ENCODE assay signal across 9 cellular contexts in genomic region chr7:6706666-6707407, GRCh38. TPM values are rescaled to one million over a fixed set of nuclear protein-coding genes. Genes with fewer than 3 reads are reported as not detected.
DNase-seq lines count a peak whose midpoint lies in the region; ATAC-seq, FAIRE-seq and TF ChIP-seq lines count a peak whose summit lies in the region.
"Had no signal": no experiment of that assay in that cellular context is flagged by ENCODE, and none has a peak within 500 bp of the region (broad histone marks: within the 10 kb centered on the region; RNA-seq: fewer than 3 reads in every experiment).

Gene ZNF12, minus strand, starts transcription at chr7:6706947. Its CDS starts 1,774 bp downstream, at chr7:6705173.

- H3K9me3 ChIP-seq in smooth muscle cell (replicated peaks; ENCODE audit: low read depth) = peaks cover 14% of the 10 kb centered on the region

- H3K27me3 ChIP-seq in bronchial epithelial cell (ENCODE audit: control insufficient read depth, insufficient read depth, low read length) = no peaks in the 10 kb centered on the region
- peaks cover 17% of the 10 kb centered on the region for H3K27me3 ChIP-seq in smooth muscle cell (ENCODE audit: low read depth)

- peaks cover 44% of the 10 kb centered on the region for H3K79me2 ChIP-seq in smooth muscle cell (ENCODE audit: low read depth)

- peaks cover 21% of the 10 kb centered on the region for H3K4me1 Mint-ChIP-seq in WTC11

- H3F3A ChIP-seq in smooth muscle cell (ENCODE audit: low read depth) = peaks cover 9% of the 10 kb centered on the region

- peak within 1 kb of the TSS; percentile 100 for H3K4me2 ChIP-seq in smooth muscle cell

- peaks cover 21% of the 10 kb centered on the region for H4K20me1 ChIP-seq in smooth muscle cell (ENCODE audit: low read depth)

- H3K4me1 ChIP-seq in smooth muscle cell (ENCODE audit: low read depth) = peaks cover 12% of the 10 kb centered on the region

- CTCF ChIA-PET in WTC11 (lab: Charles Lee) = no interaction called here

- ATAC-seq in GM19023 (IDR thresholded peaks at IDR 0.05; ENCODE audit: unreplicated experiment) (peak; percentile 93), HG03196 (IDR thresholded peaks at IDR 0.05; ENCODE audit: unreplicated experiment) (peak; percentile 92), WTC11 (peak; percentile 94)

- H3K27ac Mint-ChIP-seq in WTC11 = peak within 1 kb of the TSS; percentile 85

- H3K4me3 Mint-ChIP-seq in WTC11 = peak within 1 kb of the TSS; percentile 93

- TF ChIP-seq CTCF in AG09309 (IDR thresholded peaks at IDR 0.05; ENCODE audit: control insufficient read depth, insufficient read depth, low read depth, low read length, missing control alignments) = no peak
- TF ChIP-seq CTCF in WTC11 (IDR thresholded peaks at IDR 0.05) = no peak
- TF ChIP-seq CTCF in bronchial epithelial cell (IDR thresholded peaks at IDR 0.05; ENCODE audit: insufficient read depth, low read length, severe bottlenecking) = no peak
- TF ChIP-seq CTCF in smooth muscle cell (IDR thresholded peaks at IDR 0.05; ENCODE audit: borderline replicate concordance, insufficient read depth, poor library complexity, severe bottlenecking) = no peak

- peaks cover 31% of the 10 kb centered on the region for H3K9me3 Mint-ChIP-seq in WTC11

- H3K36me3 ChIP-seq in bronchial epithelial cell (ENCODE audit: control insufficient read depth, insufficient read depth, low read length) (peaks cover 9% of the 10 kb centered on the region), smooth muscle cell (ENCODE audit: low read depth) (peaks cover 24% of the 10 kb centered on the region)

- no peak for FAIRE-seq in bronchial epithelial cell (lab: Jason Lieb, UNC)
- FAIRE-seq: TTC549 had no signal

- H2AFZ ChIP-seq in smooth muscle cell (ENCODE audit: low read depth) = peak within 1 kb of the TSS; percentile 100

- peaks cover 28% of the 10 kb centered on the region for H3K36me3 Mint-ChIP-seq in WTC11

- H3K27ac ChIP-seq in smooth muscle cell (ENCODE audit: low read depth) = peak within 1 kb of the TSS; percentile 74

- H3K4me3 ChIP-seq in AG09309 (ENCODE audit: control insufficient read depth, low read depth, low read length) (peak within 1 kb of the TSS; percentile 89), bronchial epithelial cell (ENCODE audit: low read depth, low read length) (peak within 1 kb of the TSS; percentile 63), smooth muscle cell (peak within 1 kb of the TSS; percentile 84)

- 4% methylated on average over 58 of the region's 65 CpGs for WGBS in smooth muscle cell (ENCODE audit: low lambda C conversion rate)

- H3K9ac ChIP-seq in smooth muscle cell (ENCODE audit: low read depth) = peak within 1 kb of the TSS; percentile 96

- POLR2A ChIA-PET in WTC11 (lab: Charles Lee) = interaction anchor here (1.0 kb wide), 1 partner anchor 23 kb away, joined by 3 read pairs; no protein-coding TSS in a partner anchor

- peak; percentile 69 for DNase-seq in AG09309 (ENCODE audit: low read depth)
- DNase-seq in NCI-H226 = peak; percentile 96
- DNase-seq in WTC11 (ENCODE audit: low spot score) = peak; percentile 96
- DNase-seq in bronchial epithelial cell (ENCODE audit: low read depth) = peak; percentile 84
- DNase-seq in iPS-NIHi7 (ENCODE audit: extremely low spot score) = peak; percentile 99
- DNase-seq in smooth muscle cell (lab: John Stamatoyannopoulos, UW; ENCODE audit: unreplicated experiment) = peak; percentile 84

- H3K27me3 Mint-ChIP-seq in WTC11 (ENCODE audit: low read depth) = peaks cover 11% of the 10 kb centered on the region

TF ChIP-seq in WTC11, 78 proteins besides CTCF, POLR2A, EP300 and RAD21 (continues in another document):
- TF ChIP-seq FOXK1 (CRISPR knock-in tag; IDR thresholded peaks at IDR 0.05) = 0 out of 2 replicates have a peak, but pooled peaks have one; percentile 36
- TF ChIP-seq, protein P1, sequence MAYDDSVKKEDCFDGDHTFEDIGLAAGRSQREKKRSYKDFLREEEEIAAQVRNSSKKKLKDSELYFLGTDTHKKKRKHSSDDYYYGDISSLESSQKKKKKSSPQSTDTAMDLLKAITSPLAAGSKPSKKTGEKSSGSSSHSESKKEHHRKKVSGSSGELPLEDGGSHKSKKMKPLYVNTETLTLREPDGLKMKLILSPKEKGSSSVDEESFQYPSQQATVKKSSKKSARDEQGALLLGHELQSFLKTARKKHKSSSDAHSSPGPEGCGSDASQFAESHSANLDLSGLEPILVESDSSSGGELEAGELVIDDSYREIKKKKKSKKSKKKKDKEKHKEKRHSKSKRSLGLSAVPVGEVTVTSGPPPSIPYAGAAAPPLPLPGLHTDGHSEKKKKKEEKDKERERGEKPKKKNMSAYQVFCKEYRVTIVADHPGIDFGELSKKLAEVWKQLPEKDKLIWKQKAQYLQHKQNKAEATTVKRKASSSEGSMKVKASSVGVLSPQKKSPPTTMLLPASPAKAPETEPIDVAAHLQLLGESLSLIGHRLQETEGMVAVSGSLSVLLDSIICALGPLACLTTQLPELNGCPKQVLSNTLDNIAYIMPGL (CRISPR knock-in tag; IDR thresholded peaks at IDR 0.05) = 0 out of 2 replicates have a peak, but pooled peaks have one; percentile 55
- TF ChIP-seq ZNF317 (CRISPR knock-in tag; IDR thresholded peaks at IDR 0.05; ENCODE audit: borderline replicate concordance, low read depth) = 0 out of 2 replicates have a peak, but pooled peaks have one; percentile 45
- TF ChIP-seq MLX (CRISPR knock-in tag; IDR thresholded peaks at IDR 0.05) = peak; percentile 49; the same call in 1 of the 2 replicates
- no peak for TF ChIP-seq CREB1 (CRISPR knock-in tag; IDR thresholded peaks at IDR 0.05)
- no peak for TF ChIP-seq ARID4B (CRISPR knock-in tag; IDR thresholded peaks at IDR 0.05; ENCODE audit: borderline replicate concordance)
- TF ChIP-seq KAT7 (CRISPR knock-in tag; IDR thresholded peaks at IDR 0.05; ENCODE audit: borderline replicate concordance) = 0 out of 2 replicates have a peak, but pooled peaks have one; percentile 66
- TF ChIP-seq ELF4 (CRISPR knock-in tag; IDR thresholded peaks at IDR 0.05; ENCODE audit: low read depth) = peak; percentile 31; the same call in 1 of the 2 replicates
- no peak for TF ChIP-seq ZNF416 (CRISPR knock-in tag; IDR thresholded peaks at IDR 0.05)
- TF ChIP-seq MXD4 (CRISPR knock-in tag; IDR thresholded peaks at IDR 0.05; ENCODE audit: borderline replicate concordance) = no peak
- TF ChIP-seq E2F5 (CRISPR knock-in tag; IDR thresholded peaks at IDR 0.05) = peak; percentile 35; the same call in 1 of the 2 replicates
- TF ChIP-seq ATF2 (CRISPR knock-in tag; IDR thresholded peaks at IDR 0.05; ENCODE audit: borderline replicate concordance, low read depth) = no peak

RNA-seq across cellular contexts. Expression of gene ZNF12, which starts in this region (rescaled TPM):
- total RNA-seq in WTC11 (2021) (19.9 to 21.6 TPM (median 20.9 TPM) in 3 replicates), bronchial epithelial cell (12.6 and 16.4 TPM in 2 replicates), smooth muscle cell (13.9 and 16.7 TPM in 2 replicates)
- polyA plus RNA-seq in smooth muscle cell = 8.7 and 13.0 TPM in 2 replicates

Comparison
In these comparisons a context has a peak if more than half of its experiments do, and no peak if none do; other contexts are left out.
1. Peak in every context shown above with its lines: DNase-seq, ATAC-seq, H3K4me3 ChIP-seq and H3K27ac ChIP-seq.